1 cellular context compared by ENCODE assay signal in the genomic region with DNA sequence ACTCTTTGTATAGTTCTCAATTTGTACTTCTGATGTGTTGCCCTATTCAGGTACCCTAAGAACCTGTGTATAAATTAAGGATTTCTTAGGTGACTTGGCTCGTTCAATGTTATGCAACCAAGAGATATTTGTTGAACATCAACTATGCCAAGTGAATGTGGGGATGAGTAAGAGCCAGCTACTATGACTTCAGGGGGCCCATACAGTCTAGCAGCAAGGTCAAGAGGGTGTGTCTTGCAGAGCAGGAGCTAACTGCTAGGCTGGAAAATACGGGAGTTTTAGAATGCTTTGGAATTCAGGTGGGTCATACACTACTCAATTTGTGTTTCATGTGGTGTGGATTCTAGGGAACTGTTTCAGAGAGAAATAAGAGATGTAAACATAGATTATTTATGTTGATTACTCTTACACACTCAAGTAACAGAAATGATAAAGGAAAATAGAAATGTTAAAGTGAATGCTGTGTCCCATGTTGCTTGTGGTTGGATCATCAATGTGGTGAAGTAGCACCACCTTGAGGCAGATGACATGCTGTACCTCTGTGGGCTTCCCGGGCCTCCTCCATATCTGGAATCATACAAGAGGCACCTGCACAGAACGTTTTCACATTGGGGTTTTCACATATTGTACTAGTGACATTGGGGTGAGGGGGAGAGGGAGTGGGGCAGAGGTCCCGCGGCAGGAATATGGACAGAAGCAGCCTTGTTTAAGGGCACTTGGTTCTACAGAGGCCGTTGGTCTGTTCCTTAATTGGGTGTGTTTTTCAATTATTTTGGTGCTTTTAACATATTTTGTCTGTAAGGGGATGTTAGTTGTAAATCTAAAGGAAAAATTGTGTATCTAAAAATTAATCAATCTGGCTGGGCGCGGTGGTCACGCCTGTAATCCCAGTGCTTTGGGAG.
TF ChIP-seq lines count a peak whose summit lies in the region.

No MANE protein-coding gene starts in this region.

TF ChIP-seq in H1, 55 proteins besides CTCF, POLR2A, EP300 and RAD21 (continued from another document):
- TF ChIP-seq PHF8 (conservative IDR thresholded peaks at IDR 0.05; ENCODE audit: low read depth, low read length) (no peak), EZH2 (IDR thresholded peaks at IDR 0.05; ENCODE audit: low read depth, low read length, severe bottlenecking) (no peak), CHD2 (IDR thresholded peaks at IDR 0.05; ENCODE audit: low read length) (no peak), SAP30 (IDR thresholded peaks at IDR 0.05; ENCODE audit: insufficient read depth, insufficient replicate concordance, low read length) (no peak), TCF12 (IDR thresholded peaks at IDR 0.05; ENCODE audit: low read depth, low read length) (no peak), SIN3A (conservative IDR thresholded peaks at IDR 0.05 in 1 of 2, IDR thresholded peaks at IDR 0.05 in 1 of 2; ENCODE audit: low read depth in 1 of 2, low read length in 2 of 2) (no peak), JUN (IDR thresholded peaks at IDR 0.05; ENCODE audit: low read depth, low read length) (no peak), TAF7 (optimal IDR thresholded peaks at IDR 0.05; ENCODE audit: borderline replicate concordance, low read depth, low read length) (no peak)
- TF ChIP-seq, protein P1, sequence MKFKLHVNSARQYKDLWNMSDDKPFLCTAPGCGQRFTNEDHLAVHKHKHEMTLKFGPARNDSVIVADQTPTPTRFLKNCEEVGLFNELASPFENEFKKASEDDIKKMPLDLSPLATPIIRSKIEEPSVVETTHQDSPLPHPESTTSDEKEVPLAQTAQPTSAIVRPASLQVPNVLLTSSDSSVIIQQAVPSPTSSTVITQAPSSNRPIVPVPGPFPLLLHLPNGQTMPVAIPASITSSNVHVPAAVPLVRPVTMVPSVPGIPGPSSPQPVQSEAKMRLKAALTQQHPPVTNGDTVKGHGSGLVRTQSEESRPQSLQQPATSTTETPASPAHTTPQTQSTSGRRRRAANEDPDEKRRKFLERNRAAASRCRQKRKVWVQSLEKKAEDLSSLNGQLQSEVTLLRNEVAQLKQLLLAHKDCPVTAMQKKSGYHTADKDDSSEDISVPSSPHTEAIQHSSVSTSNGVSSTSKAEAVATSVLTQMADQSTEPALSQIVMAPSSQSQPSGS (IDR thresholded peaks at IDR 0.05; ENCODE audit: low read length), result no peak
